Comparison of ENCODE assay signal across 26 cellular contexts in genomic region chr1:221449194-221449593, GRCh38.
"Had no signal": no experiment of that assay in that cellular context is flagged by ENCODE, and none has a peak within 500 bp of the region (broad histone marks: within the 10 kb centered on the region; RNA-seq: fewer than 3 reads in every experiment).

No MANE protein-coding gene starts in this region.

- H3K36me3 ChIP-seq: cardiac muscle cell, colonic mucosa, gastrocnemius medialis, left lung, lower lobe of right lung, prostate gland, tibial nerve had no signal

- H3K27ac ChIP-seq: body of pancreas, cardiac muscle cell, colonic mucosa, gastrocnemius medialis, left lung, lower lobe of right lung, prostate gland had no signal

- H3K27ac Mint-ChIP-seq: activated CD4-positive, alpha-beta memory T cell treated with anti-CD3 and anti-CD28 coated beads, Interleukin-2, amount 10 ng/mL, durations not matched to agents 7 days and 5 days; activated CD4-positive, alpha-beta T cell treated with anti-CD3 and anti-CD28 coated beads, Interleukin-2, amount 10 ng/mL, durations not matched to agents 7 days and 5 days; activated T-helper 2 cell treated with anti-CD3 and anti-CD28 coated beads, Interferon-gamma antibody, Interleukin-2, Interleukin-4, amounts not matched to agents 10 μg/mL and 5 μg/mL and 100 μg/mL, durations not matched to agents 14 hours and 24 hours and 36 hours; natural killer cell treated with Interleukin-12 subunit alpha and Interleukin-12 subunit beta and Interleukin-15 and Interleukin-18, amount 100 ng/mL, for 72 hours; stimulated activated naive B cell treated with anti-CD40 and anti-IgM and Interleukin-4, amounts not matched to agents 10 μg/mL and 1 μg/mL and 100 μg/mL, for 72 hours; T-helper 17 cell; WTC11 had no signal

- H3K36me3 Mint-ChIP-seq: activated naive CD4-positive, alpha-beta T cell treated with anti-CD3 and anti-CD28 coated beads, Interleukin-2, amount 50 U/mL, for 24 hours; stimulated activated naive B cell treated with anti-CD40 and anti-IgM and Interleukin-4, amounts not matched to agents 10 μg/mL and 1 μg/mL and 100 μg/mL, for 72 hours; WTC11 had no signal

- H3K4me1 Mint-ChIP-seq: stimulated activated naive B cell treated with anti-CD40 and anti-IgM and Interleukin-4, amounts not matched to agents 10 μg/mL and 1 μg/mL and 100 μg/mL, for 72 hours; T-helper 17 cell; WTC11 had no signal

- H3K9me3 Mint-ChIP-seq: activated CD4-positive, alpha-beta memory T cell treated with anti-CD3 and anti-CD28 coated beads, Interleukin-2, amount 10 ng/mL, durations not matched to agents 7 days and 5 days; activated CD4-positive, alpha-beta T cell treated with anti-CD3 and anti-CD28 coated beads, Interleukin-2, amount 10 ng/mL, durations not matched to agents 7 days and 5 days; activated naive CD4-positive, alpha-beta T cell treated with anti-CD3 and anti-CD28 coated beads, Interleukin-2, amount 50 U/mL, for 24 hours; activated T-cell treated with anti-CD3 and anti-CD28 coated beads, Interleukin-2, amount 50 U/mL, for 4 hours; activated T-helper 2 cell treated with anti-CD3 and anti-CD28 coated beads, Interferon-gamma antibody, Interleukin-2, Interleukin-4, amounts not matched to agents 10 μg/mL and 5 μg/mL and 100 μg/mL, durations not matched to agents 14 hours and 24 hours and 36 hours; natural killer cell treated with Interleukin-12 subunit alpha and Interleukin-12 subunit beta and Interleukin-15 and Interleukin-18, amount 100 ng/mL, for 72 hours; stimulated activated naive B cell treated with anti-CD40 and anti-IgM and Interleukin-4, amounts not matched to agents 10 μg/mL and 1 μg/mL and 100 μg/mL, for 72 hours had no signal

- H3K4me3 Mint-ChIP-seq: activated CD4-positive, alpha-beta memory T cell treated with anti-CD3 and anti-CD28 coated beads, Interleukin-2, amount 10 ng/mL, durations not matched to agents 7 days and 5 days; activated CD4-positive, alpha-beta T cell treated with anti-CD3 and anti-CD28 coated beads, Interleukin-2, amount 10 ng/mL, durations not matched to agents 7 days and 5 days; activated naive CD4-positive, alpha-beta T cell treated with anti-CD3 and anti-CD28 coated beads, Interleukin-2, amount 50 U/mL, for 24 hours; activated T-cell treated with anti-CD3 and anti-CD28 coated beads, Interleukin-2, amount 50 U/mL, for 4 hours; natural killer cell treated with Interleukin-12 subunit alpha and Interleukin-12 subunit beta and Interleukin-15 and Interleukin-18, amount 100 ng/mL, for 72 hours; stimulated activated naive B cell treated with anti-CD40 and anti-IgM and Interleukin-4, amounts not matched to agents 10 μg/mL and 1 μg/mL and 100 μg/mL, for 72 hours; T-helper 17 cell; WTC11 had no signal

- H3K9me3 ChIP-seq: body of pancreas, colonic mucosa, gastrocnemius medialis, left lung, lower lobe of right lung, prostate gland had no signal

- DNase-seq: activated CD4-positive, alpha-beta memory T cell treated with anti-CD3 and anti-CD28 coated beads, Interleukin-2, amount 10 ng/mL, durations not matched to agents 7 days and 5 days; activated CD4-positive, alpha-beta T cell treated with anti-CD3 and anti-CD28 coated beads for 1 hour; activated CD4-positive, alpha-beta T cell treated with anti-CD3 and anti-CD28 coated beads, Interleukin-2, amount 10 ng/mL, durations not matched to agents 7 days and 5 days; activated CD8-positive, alpha-beta memory T cell treated with anti-CD3 and anti-CD28 coated beads, Interleukin-2, amount 50 U/mL, for 48 hours; activated T-cell treated with anti-CD3 and anti-CD28 coated beads, Interleukin-2, amount 50 U/mL, for 4 hours; anterior cingulate cortex; body of pancreas; cerebellar nuclear complex; colonic mucosa; effector CD8-positive, alpha-beta T cell; gastrocnemius medialis; glutamatergic neuron; left lung; lower lobe of right lung; mesendoderm; stimulated activated CD4-positive, alpha-beta T cell treated with anti-CD3 and anti-CD28 coated beads, Interleukin-15, amount 100 ng/mL, for 24 hours; stimulated activated CD4-positive, alpha-beta T cell treated with anti-CD3 and anti-CD28 coated beads, Interleukin-2, amount 100 ng/mL, for 24 hours; stimulated activated naive B cell treated with anti-CD40 and anti-IgM and Interleukin-4, amounts not matched to agents 10 μg/mL and 1 μg/mL and 100 μg/mL, for 72 hours; T-helper 17 cell had no signal

- H3K4me1 ChIP-seq: body of pancreas, colonic mucosa, left lung, lower lobe of right lung, prostate gland had no signal

- H3K4me3 ChIP-seq: body of pancreas, cardiac muscle cell, colonic mucosa, gastrocnemius medialis, left lung, lower lobe of right lung, prostate gland, tibial nerve had no signal

- H3K27me3 ChIP-seq: body of pancreas, cardiac muscle cell, colonic mucosa, gastrocnemius medialis, left lung, tibial nerve had no signal
